In the genomic region with DNA sequence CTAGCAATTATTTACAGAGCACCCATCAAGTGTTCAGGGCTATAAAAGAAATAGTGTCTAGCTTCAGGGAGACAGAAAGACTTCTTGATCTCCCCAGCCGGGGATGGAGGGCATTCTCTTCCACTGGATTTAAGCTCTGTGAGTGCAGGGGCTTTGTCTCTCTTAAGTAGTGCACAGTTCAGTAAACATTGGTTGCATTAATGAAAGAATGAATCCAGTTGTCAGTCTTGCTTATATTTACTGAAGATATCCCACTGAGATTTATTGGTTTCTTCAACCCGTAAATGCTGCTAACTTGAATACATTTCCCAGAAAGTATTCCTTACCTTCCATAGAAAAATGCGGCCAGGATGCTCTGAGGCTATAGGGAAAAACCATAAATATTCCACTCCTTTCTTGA, we compare ENCODE assay signal across 13 cellular contexts. TPM values are rescaled to one million over a fixed set of nuclear protein-coding genes. Genes with fewer than 3 reads are reported as not detected.
DNase-seq lines count a peak whose midpoint lies in the region; ATAC-seq and TF ChIP-seq lines count a peak whose summit lies in the region.
"Had no signal": no experiment of that assay in that cellular context is flagged by ENCODE, and none has a peak within 500 bp of the region (broad histone marks: within the 10 kb centered on the region; RNA-seq: fewer than 3 reads in every experiment).

No MANE protein-coding gene starts in this region.

- no peak for TF ChIP-seq CTCF in mucosa of descending colon (IDR thresholded peaks at IDR 0.05)

- intact Hi-C loops in mucosa of descending colon (cut with DNase I, micrococcal nuclease): no loop called here

- no peak for ATAC-seq in mucosa of descending colon
- no peak for ATAC-seq in HG02970 (IDR thresholded peaks at IDR 0.05; ENCODE audit: low FRiP score, unreplicated experiment)
- ATAC-seq: HCT116 had no signal

- no peaks in the 10 kb centered on the region for H3K4me1 ChIP-seq in mucosa of descending colon (ENCODE audit: low read depth)

- no peaks in the 10 kb centered on the region for H3K36me3 ChIP-seq in mucosa of descending colon (ENCODE audit: low read depth)

- no peak overlapping the region for H3K4me3 ChIP-seq in mucosa of descending colon

- H3K9me3 ChIP-seq in mucosa of descending colon: no peaks in the 10 kb centered on the region

- DNase-seq in NCI-H82 (lab: John Stamatoyannopoulos, UW): peak; percentile 79
- DNase-seq in NCI-H82 treated with DMSO at 0.1 percent for 48 hours (lab: John Stamatoyannopoulos, UW; ENCODE audit: unreplicated experiment): no peak
- peak; percentile 25 for DNase-seq in NCI-H146 (lab: John Stamatoyannopoulos, UW)
- peak; percentile 48 for DNase-seq in NCI-H69 (lab: John Stamatoyannopoulos, UW)
- DNase-seq in retina: peak; percentile 52
- DNase-seq in effector CD8-positive, alpha-beta T cell (lab: John Stamatoyannopoulos, UW): no peak
- no peak for DNase-seq in mucosa of descending colon
- DNase-seq: CD4-positive, alpha-beta memory T cell; DND-41; GDM1; GOT3 had no signal

RNA-seq across cellular contexts. Expression of a gene that starts 41.9 kb away (rescaled TPM):
- 10 to 100 TPM; 31.2 to 67.6 (median 36.5) TPM for total RNA-seq in mucosa of descending colon

Comparison
In these comparisons a context has a peak if more than half of its experiments do, and no peak if none do; other contexts are left out.
1. DNase-seq: peak in NCI-H82 (single experiment), NCI-H146 (single experiment), NCI-H69 (single experiment) and retina (single experiment); none in NCI-H82 treated with DMSO at 0.1 percent for 48 hours (single experiment), effector CD8-positive, alpha-beta T cell (single experiment) and mucosa of descending colon (0 of 3).